8 cellular contexts compared by ENCODE assay signal in genomic region chr5:100746730-100747129, GRCh38.
DNase-seq lines count a peak whose midpoint lies in the region; ATAC-seq and TF ChIP-seq lines count a peak whose summit lies in the region.

No MANE protein-coding gene starts in this region.

- no peaks in the 10 kb centered on the region for H3K79me2 ChIP-seq in Loucy (ENCODE audit: insufficient read depth, low read length)

- H3K9ac ChIP-seq in Loucy (ENCODE audit: low read depth, low read length, poor library complexity, severe bottlenecking) = peak overlapping the region; percentile 40

- no peaks in the 10 kb centered on the region for H3K27me3 ChIP-seq in Loucy (ENCODE audit: insufficient read depth, low read length, poor library complexity, severe bottlenecking)

- peak overlapping the region; percentile 68 for H3K4me2 ChIP-seq in Loucy (ENCODE audit: low read depth, low read length, poor library complexity, severe bottlenecking)

- DNase-seq in SIG-M5 treated with dmso at 0.1 percent for 504 hours (lab: John Stamatoyannopoulos, UW; ENCODE audit: unreplicated experiment) = peak; percentile 87
- no peak for DNase-seq in SIG-M5 (lab: John Stamatoyannopoulos, UW)
- DNase-seq in pons (ENCODE audit: low spot score) = peak; percentile 41
- no peak for DNase-seq in activated effector memory CD4-positive, alpha-beta T cell treated with Interleukin-2 at 50 U/mL for 16 hours
- no peak for DNase-seq in activated T-cell treated with anti-CD3 and anti-CD28 coated beads, Interleukin-2, amount 50 U/mL, for 1 hour

- ATAC-seq in HG02678 (IDR thresholded peaks at IDR 0.05; ENCODE audit: unreplicated experiment) = peak; percentile 87
- no peak for ATAC-seq in SK-N-SH treated with all-trans-retinoic acid at 6 μM for 48 hours

- H3K36me3 ChIP-seq in Loucy (ENCODE audit: insufficient read depth, low read length) = no peaks in the 10 kb centered on the region

- no peaks in the 10 kb centered on the region for H3K9me2 ChIP-seq in Loucy (replicated peaks; ENCODE audit: low read depth, low read length)

- no peak for TF ChIP-seq CTCF in Loucy (conservative IDR thresholded peaks at IDR 0.05; ENCODE audit: low read length)

- H3K9me3 ChIP-seq in Loucy (ENCODE audit: insufficient read depth, low read depth, low read length) = no peaks in the 10 kb centered on the region

- H3K4me3 ChIP-seq in Loucy (ENCODE audit: low read length, poor library complexity, severe bottlenecking) = peak overlapping the region; percentile 58

- H3F3A ChIP-seq in Loucy (ENCODE audit: low read depth) = no peaks in the 10 kb centered on the region

- H2AFZ ChIP-seq in Loucy (ENCODE audit: low read length) = peak overlapping the region; percentile 91

- no peaks in the 10 kb centered on the region for H3K4me1 ChIP-seq in Loucy (ENCODE audit: insufficient read depth, low read length, poor library complexity, severe bottlenecking)

- H4K20me1 ChIP-seq in Loucy (ENCODE audit: insufficient read depth, low read length, poor library complexity, severe bottlenecking) = no peaks in the 10 kb centered on the region

TF ChIP-seq in SK-N-SH treated with all-trans-retinoic acid at 6 μM for 48 hours, 23 proteins besides CTCF, POLR2A, EP300 and RAD21:
- TF ChIP-seq TOX (CRISPR knock-in tag; IDR thresholded peaks at IDR 0.05; ENCODE audit: borderline replicate concordance) (no peak), ZNF8 (CRISPR knock-in tag; IDR thresholded peaks at IDR 0.05) (no peak), CSRNP3 (CRISPR knock-in tag; IDR thresholded peaks at IDR 0.05) (no peak), POU6F1 (CRISPR knock-in tag; IDR thresholded peaks at IDR 0.05; ENCODE audit: borderline replicate concordance, low read depth) (no peak), ISL1 (CRISPR knock-in tag; IDR thresholded peaks at IDR 0.05) (no peak), CREB5 (CRISPR knock-in tag; IDR thresholded peaks at IDR 0.05; ENCODE audit: low read depth) (no peak), RARB (CRISPR knock-in tag; IDR thresholded peaks at IDR 0.05) (no peak), TCF4 (CRISPR knock-in tag; IDR thresholded peaks at IDR 0.05; ENCODE audit: borderline replicate concordance) (no peak), OSR1 (CRISPR knock-in tag; IDR thresholded peaks at IDR 0.05) (no peak), BACH2 (CRISPR knock-in tag; IDR thresholded peaks at IDR 0.05; ENCODE audit: borderline replicate concordance) (no peak), PPARA (CRISPR knock-in tag; IDR thresholded peaks at IDR 0.05; ENCODE audit: borderline replicate concordance) (no peak)
- TF ChIP-seq, protein P1, sequence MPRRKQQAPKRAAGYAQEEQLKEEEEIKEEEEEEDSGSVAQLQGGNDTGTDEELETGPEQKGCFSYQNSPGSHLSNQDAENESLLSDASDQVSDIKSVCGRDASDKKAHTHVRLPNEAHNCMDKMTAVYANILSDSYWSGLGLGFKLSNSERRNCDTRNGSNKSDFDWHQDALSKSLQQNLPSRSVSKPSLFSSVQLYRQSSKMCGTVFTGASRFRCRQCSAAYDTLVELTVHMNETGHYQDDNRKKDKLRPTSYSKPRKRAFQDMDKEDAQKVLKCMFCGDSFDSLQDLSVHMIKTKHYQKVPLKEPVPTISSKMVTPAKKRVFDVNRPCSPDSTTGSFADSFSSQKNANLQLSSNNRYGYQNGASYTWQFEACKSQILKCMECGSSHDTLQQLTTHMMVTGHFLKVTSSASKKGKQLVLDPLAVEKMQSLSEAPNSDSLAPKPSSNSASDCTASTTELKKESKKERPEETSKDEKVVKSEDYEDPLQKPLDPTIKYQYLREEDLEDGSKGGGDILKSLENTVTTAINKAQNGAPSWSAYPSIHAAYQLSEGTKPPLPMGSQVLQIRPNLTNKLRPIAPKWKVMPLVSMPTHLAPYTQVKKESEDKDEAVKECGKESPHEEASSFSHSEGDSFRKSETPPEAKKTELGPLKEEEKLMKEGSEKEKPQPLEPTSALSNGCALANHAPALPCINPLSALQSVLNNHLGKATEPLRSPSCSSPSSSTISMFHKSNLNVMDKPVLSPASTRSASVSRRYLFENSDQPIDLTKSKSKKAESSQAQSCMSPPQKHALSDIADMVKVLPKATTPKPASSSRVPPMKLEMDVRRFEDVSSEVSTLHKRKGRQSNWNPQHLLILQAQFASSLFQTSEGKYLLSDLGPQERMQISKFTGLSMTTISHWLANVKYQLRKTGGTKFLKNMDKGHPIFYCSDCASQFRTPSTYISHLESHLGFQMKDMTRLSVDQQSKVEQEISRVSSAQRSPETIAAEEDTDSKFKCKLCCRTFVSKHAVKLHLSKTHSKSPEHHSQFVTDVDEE (CRISPR knock-in tag; IDR thresholded peaks at IDR 0.05) = no peak
- TF ChIP-seq, protein P2, sequence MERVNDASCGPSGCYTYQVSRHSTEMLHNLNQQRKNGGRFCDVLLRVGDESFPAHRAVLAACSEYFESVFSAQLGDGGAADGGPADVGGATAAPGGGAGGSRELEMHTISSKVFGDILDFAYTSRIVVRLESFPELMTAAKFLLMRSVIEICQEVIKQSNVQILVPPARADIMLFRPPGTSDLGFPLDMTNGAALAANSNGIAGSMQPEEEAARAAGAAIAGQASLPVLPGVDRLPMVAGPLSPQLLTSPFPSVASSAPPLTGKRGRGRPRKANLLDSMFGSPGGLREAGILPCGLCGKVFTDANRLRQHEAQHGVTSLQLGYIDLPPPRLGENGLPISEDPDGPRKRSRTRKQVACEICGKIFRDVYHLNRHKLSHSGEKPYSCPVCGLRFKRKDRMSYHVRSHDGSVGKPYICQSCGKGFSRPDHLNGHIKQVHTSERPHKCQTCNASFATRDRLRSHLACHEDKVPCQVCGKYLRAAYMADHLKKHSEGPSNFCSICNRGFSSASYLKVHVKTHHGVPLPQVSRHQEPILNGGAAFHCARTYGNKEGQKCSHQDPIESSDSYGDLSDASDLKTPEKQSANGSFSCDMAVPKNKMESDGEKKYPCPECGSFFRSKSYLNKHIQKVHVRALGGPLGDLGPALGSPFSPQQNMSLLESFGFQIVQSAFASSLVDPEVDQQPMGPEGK (CRISPR knock-in tag; IDR thresholded peaks at IDR 0.05; ENCODE audit: borderline replicate concordance) = no peak
TF ChIP-seq in SK-N-SH treated with all-trans-retinoic acid at 6 μM for 48 hours: peak in this region for 0.

Comparison
In these comparisons a context has a peak if more than half of its experiments do, and no peak if none do; other contexts are left out.
1. DNase-seq: peak in SIG-M5 treated with dmso at 0.1 percent for 504 hours (single experiment) and pons (single experiment); none in SIG-M5 (single experiment), activated effector memory CD4-positive, alpha-beta T cell treated with Interleukin-2 at 50 U/mL for 16 hours (single experiment) and activated T-cell treated with anti-CD3 and anti-CD28 coated beads, Interleukin-2, amount 50 U/mL, for 1 hour (single experiment).